Comparison of ENCODE assay signal across 8 cellular contexts in the genomic region with DNA sequence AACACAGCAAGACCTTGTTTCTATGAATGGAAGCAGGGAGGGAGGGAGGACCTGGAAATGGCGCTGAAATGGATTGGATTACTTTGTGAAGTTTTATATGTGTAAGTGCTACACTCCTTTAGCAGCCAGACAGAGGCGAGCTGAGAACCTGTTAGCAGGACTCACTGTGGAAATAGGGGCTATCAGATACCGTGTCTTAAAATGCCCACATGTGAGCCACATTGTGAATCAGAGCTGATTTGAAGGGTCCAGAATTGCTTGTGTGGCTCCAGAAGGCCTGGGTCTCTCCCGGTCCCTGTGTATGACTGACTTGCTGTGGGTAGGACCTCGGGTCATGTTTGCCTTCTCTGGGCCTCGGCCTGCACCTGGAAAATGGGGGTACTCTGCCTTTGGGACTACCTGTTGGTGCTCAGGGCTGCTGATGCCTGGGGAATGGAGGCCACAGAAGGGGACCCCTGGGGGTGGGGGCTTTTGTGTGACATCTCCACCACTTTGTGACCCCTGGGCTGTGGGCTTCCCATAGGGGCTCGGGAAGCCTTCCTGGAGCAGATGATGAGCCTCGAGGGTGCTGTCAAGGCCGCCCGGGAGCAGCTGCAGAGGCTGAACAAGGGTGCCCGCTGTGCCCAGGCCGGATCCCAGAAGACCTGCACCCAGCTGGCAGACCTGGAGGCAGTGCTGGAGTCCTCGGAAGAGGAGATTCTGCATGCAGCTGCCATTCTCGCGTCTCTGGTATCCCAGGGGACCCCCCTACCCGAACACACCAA.
"Had no signal": no experiment of that assay in that cellular context is flagged by ENCODE, and none has a peak within 500 bp of the region (broad histone marks: within the 10 kb centered on the region; RNA-seq: fewer than 3 reads in every experiment).

No MANE protein-coding gene starts in this region.

- FAIRE-seq: G401.6, GM12878, GM12891, GM12892, GM18507, GM19239 had no signal

- H3K4me3 ChIP-seq: GM12878 had no signal

- DNase-seq: GDM1, GF-D8 had no signal
